In genomic region chr6:147382945-147383554, GRCh38 we compare ENCODE assay signal across 8 cellular contexts.
A peak's percentile ranks its signal among the peaks of the same experiment; 100 is the strongest.
DNase-seq lines count a peak whose midpoint lies in the region; ATAC-seq and TF ChIP-seq lines count a peak whose summit lies in the region.

No MANE protein-coding gene starts in this region.

- ATAC-seq in CD4-positive, CD25-positive, alpha-beta regulatory T cell (ENCODE audit: low read depth in 2 of 2) = no peak
- no peak for ATAC-seq in HG03108 (IDR thresholded peaks at IDR 0.05; ENCODE audit: unreplicated experiment)

- H3K23ac ChIP-seq in mesendoderm (ENCODE audit: low read length) = no peak overlapping the region

- H3K4me3 ChIP-seq in CD4-positive, CD25-positive, alpha-beta regulatory T cell (ENCODE audit: low read depth, low read length) = no peak overlapping the region
- H3K4me3 ChIP-seq in mesendoderm (ENCODE audit: low read length) = no peak overlapping the region
- no peak overlapping the region for H3K4me3 ChIP-seq in suprapubic skin
- H3K4me3 ChIP-seq in vagina = no peak overlapping the region

- peaks cover 0 to 5% (median 2%) of the 10 kb centered on the region in 4 donors for H3K4me1 Mint-ChIP-seq in CD4-positive, CD25-positive, alpha-beta regulatory T cell
- H3K4me1 Mint-ChIP-seq in brain = no peaks in the 10 kb centered on the region

- no peak overlapping the region for H3K4ac ChIP-seq in mesendoderm (ENCODE audit: low read depth, low read length)

- no peaks in the 10 kb centered on the region for H3K79me1 ChIP-seq in mesendoderm (ENCODE audit: low read length)

- H3K9me3 Mint-ChIP-seq in CD4-positive, CD25-positive, alpha-beta regulatory T cell = peaks cover 0 to 1% (median 0%) of the 10 kb centered on the region in 7 donors
- peaks cover 0 to 13% (median 10%) of the 10 kb centered on the region in 5 experiments for H3K9me3 Mint-ChIP-seq in brain

- TF ChIP-seq EP300 in suprapubic skin (IDR thresholded peaks at IDR 0.05) = no peak

- no peak overlapping the region for H3K56ac ChIP-seq in mesendoderm (ENCODE audit: low read length)

- H3K27ac ChIP-seq in CD4-positive, CD25-positive, alpha-beta regulatory T cell (ENCODE audit: insufficient read depth, low read length, poor library complexity, severe bottlenecking) = no peak overlapping the region
- H3K27ac ChIP-seq in mesendoderm (ENCODE audit: low read depth, low read length) (no peak overlapping the region), suprapubic skin (no peak overlapping the region), vagina (no peak overlapping the region)

- no peak overlapping the region for H4K5ac ChIP-seq in mesendoderm (ENCODE audit: low read length)

- peak in 2 of 3 donors; percentile 3 to 32 for DNase-seq in CD4-positive, CD25-positive, alpha-beta regulatory T cell
- peak; percentile 15 for DNase-seq in KBM-7
- DNase-seq in mesendoderm = peak; percentile 47
- no peak for DNase-seq in suprapubic skin (ENCODE audit: low spot score in 2 of 2)
- DNase-seq in 8988T = no peak
- DNase-seq in vagina (ENCODE audit: extremely low spot score in 2 of 2) = no peak

- H3K18ac ChIP-seq in mesendoderm (ENCODE audit: low read length) = no peak overlapping the region

- no peak overlapping the region for H3K9ac ChIP-seq in mesendoderm (ENCODE audit: low read length)

- in situ Hi-C loops in KBM-7 (cut with MboI; ENCODE audit: low pct_unique_long_range_greater_than_20kb, low sequenced_read_pairs) = no loop called here

- H2BK15ac ChIP-seq in mesendoderm (replicated peaks; ENCODE audit: low read depth) = no peak overlapping the region

- peaks cover 29% of the 10 kb centered on the region for H3K36me3 ChIP-seq in CD4-positive, CD25-positive, alpha-beta regulatory T cell (ENCODE audit: control insufficient read depth, insufficient read depth, low read length)
- no peaks in the 10 kb centered on the region for H3K36me3 ChIP-seq in mesendoderm (ENCODE audit: control insufficient read depth, insufficient read depth, low read length)
- peaks cover 38% of the 10 kb centered on the region for H3K36me3 ChIP-seq in suprapubic skin
- H3K36me3 ChIP-seq in vagina = peaks cover 0 to 25% of the 10 kb centered on the region in 2 donors

- H3K4me1 ChIP-seq in CD4-positive, CD25-positive, alpha-beta regulatory T cell (ENCODE audit: control insufficient read depth, insufficient read depth, low read length, poor library complexity, severe bottlenecking) = no peaks in the 10 kb centered on the region
- H3K4me1 ChIP-seq in mesendoderm (ENCODE audit: control insufficient read depth, low read depth, low read length) = no peaks in the 10 kb centered on the region
- no peaks in the 10 kb centered on the region for H3K4me1 ChIP-seq in suprapubic skin
- H3K4me1 ChIP-seq in vagina = no peaks in the 10 kb centered on the region

- no peak overlapping the region for H2BK120ac ChIP-seq in mesendoderm (ENCODE audit: low read depth, low read length)

- no peak overlapping the region for H4K8ac ChIP-seq in mesendoderm (ENCODE audit: low read depth, low read length)

- H3K27me3 Mint-ChIP-seq in CD4-positive, CD25-positive, alpha-beta regulatory T cell = no peaks in the 10 kb centered on the region
- H3K27me3 Mint-ChIP-seq in brain = no peaks in the 10 kb centered on the region

- no CpG with 5 or more reads among the region's 6 CpGs for WGBS in mesendoderm (ENCODE audit: extremely low coverage, insufficient coverage, low lambda C conversion rate)
- 97% methylated on average over 6 of the region's 6 CpGs for WGBS in suprapubic skin

- H2BK5ac ChIP-seq in mesendoderm (ENCODE audit: low read length) = no peak overlapping the region

- peaks cover 35% of the 10 kb centered on the region for H3K36me3 Mint-ChIP-seq in CD4-positive, CD25-positive, alpha-beta regulatory T cell
- H3K36me3 Mint-ChIP-seq in brain = peaks cover 64% of the 10 kb centered on the region

- no peaks in the 10 kb centered on the region for H3K79me2 ChIP-seq in mesendoderm (ENCODE audit: control insufficient read depth, insufficient read depth, low read length)

- H2AK5ac ChIP-seq in mesendoderm (ENCODE audit: low read length) = no peak overlapping the region

- no peak overlapping the region for H3K27ac Mint-ChIP-seq in CD4-positive, CD25-positive, alpha-beta regulatory T cell
- no peak overlapping the region for H3K27ac Mint-ChIP-seq in brain

- H3K9me3 ChIP-seq in CD4-positive, CD25-positive, alpha-beta regulatory T cell (ENCODE audit: control insufficient read depth in 2 of 2, low read length in 2 of 2) = no peaks in the 10 kb centered on the region
- H3K9me3 ChIP-seq in suprapubic skin (no peaks in the 10 kb centered on the region), vagina (no peaks in the 10 kb centered on the region)

- TF ChIP-seq CTCF in brain (conservative IDR thresholded peaks at IDR 0.05) (peak; percentile 39 to 66), suprapubic skin (IDR thresholded peaks at IDR 0.05) (peak in 1 of 2 donors; percentile 42), vagina (IDR thresholded peaks at IDR 0.05) (peak in 1 of 3 experiments; percentile 15)

- no peak overlapping the region for H3K4me3 Mint-ChIP-seq in CD4-positive, CD25-positive, alpha-beta regulatory T cell
- H3K4me3 Mint-ChIP-seq in brain = no peak overlapping the region

- TF ChIP-seq POLR2A in suprapubic skin (IDR thresholded peaks at IDR 0.05) = no peak
- TF ChIP-seq POLR2A in vagina (IDR thresholded peaks at IDR 0.05) = no peak

- H3K4me2 ChIP-seq in mesendoderm (ENCODE audit: low read length) = no peak overlapping the region

- H3K27me3 ChIP-seq in CD4-positive, CD25-positive, alpha-beta regulatory T cell (ENCODE audit: control insufficient read depth, insufficient read depth, low read length) = no peaks in the 10 kb centered on the region
- H3K27me3 ChIP-seq in mesendoderm (ENCODE audit: insufficient read depth, low read length, poor library complexity) (no peaks in the 10 kb centered on the region), suprapubic skin (no peaks in the 10 kb centered on the region), vagina (no peaks in the 10 kb centered on the region)

- intact Hi-C loops in vagina (cut with DNase I) = no loop called here

Comparison
In these comparisons a context has a peak if more than half of its experiments do, and no peak if none do; other contexts are left out.
1. DNase-seq: peak in CD4-positive, CD25-positive, alpha-beta regulatory T cell (2 of 3), KBM-7 (single experiment) and mesendoderm (single experiment); none in suprapubic skin (0 of 2), 8988T (single experiment) and vagina (0 of 2).